In genomic region chr10:71708301-71708703, GRCh38 we compare ENCODE assay signal across 8 cellular contexts. TPM values are rescaled to one million over a fixed set of nuclear protein-coding genes. Genes with fewer than 3 reads are reported as not detected.
DNase-seq lines count a peak whose midpoint lies in the region; ATAC-seq and TF ChIP-seq lines count a peak whose summit lies in the region.

No MANE protein-coding gene starts in this region.

- no peaks in the 10 kb centered on the region for H3K36me3 ChIP-seq in naive thymus-derived CD4-positive, alpha-beta T cell (ENCODE audit: control insufficient read depth in 2 of 3, insufficient read depth in 3 of 3, low read length in 3 of 3)
- H3K36me3 ChIP-seq in thyroid gland: no peaks in the 10 kb centered on the region

- H3K9me3 ChIP-seq in naive thymus-derived CD4-positive, alpha-beta T cell (ENCODE audit: control insufficient read depth in 2 of 3, low read length in 3 of 3): no peaks in the 10 kb centered on the region
- H3K9me3 ChIP-seq in thyroid gland: no peaks in the 10 kb centered on the region

- intact Hi-C loops in naive thymus-derived CD4-positive, alpha-beta T cell (cut with micrococcal nuclease): loop anchor here (1.0 kb wide), 5 partner anchors 65 to 394 kb away; partner anchors contain the start of genes SLC29A3 (in 2 of the 2) and VSIR (in 1 of the 2)
- intact Hi-C loops in thyroid gland (cut with DNase I): loop anchor here (5.0 kb wide), 2 partner anchors 326 to 391 kb away; partner anchors contain the start of gene SLC29A3

- no peak overlapping the region for H3K4me3 ChIP-seq in naive thymus-derived CD4-positive, alpha-beta T cell (ENCODE audit: low read length)
- no peak overlapping the region for H3K4me3 ChIP-seq in thyroid gland (replicated peaks in 1 of 3)

- H3K36me3 Mint-ChIP-seq in naive thymus-derived CD4-positive, alpha-beta T cell: no peaks in the 10 kb centered on the region

- H3K9me3 Mint-ChIP-seq in naive thymus-derived CD4-positive, alpha-beta T cell: peaks cover 0 to 2% (median 0%) of the 10 kb centered on the region in 11 donors

- WGBS in thyroid gland, 2 donors: 17% methylated on average over 7 to 9 of the region's 10 CpGs

- H3K27ac ChIP-seq in naive thymus-derived CD4-positive, alpha-beta T cell (ENCODE audit: low read depth, low read length): no peak overlapping the region
- H3K27ac ChIP-seq in thyroid gland: no peak overlapping the region

- peak; percentile 48 to 92 (median 74) for TF ChIP-seq CTCF in thyroid gland (IDR thresholded peaks at IDR 0.05)

- peak; percentile 82 for ATAC-seq in naive thymus-derived CD4-positive, alpha-beta T cell

- POLR2A ChIA-PET in naive thymus-derived CD4-positive, alpha-beta T cell (lab: Charles Lee): interaction anchor here (0.5 to 4.7 kb wide), 12 partner anchors 9 to 389 kb away, joined by 3 to 36 read pairs (median 6); partner anchors contain the start of genes SLC29A3 and VSIR

- CTCF ChIA-PET in naive thymus-derived CD4-positive, alpha-beta T cell (lab: Charles Lee): interaction anchor here (0.7 to 5.1 kb wide), 37 partner anchors 9 to 539 kb away, joined by 3 to 38 read pairs (median 4); partner anchors contain the start of genes C10orf105, CDH23 and VSIR

- peak; percentile 2 for DNase-seq in DMS79 treated with DMSO at 0.1 percent for 48 hours (lab: John Stamatoyannopoulos, UW)
- no peak for DNase-seq in DMS79 (lab: John Stamatoyannopoulos, UW)
- DNase-seq in NCI-H2227 (lab: John Stamatoyannopoulos, UW; ENCODE audit: unreplicated experiment): peak; percentile 72
- DNase-seq in activated T-cell treated with anti-CD3 and anti-CD28 coated beads for 48 hours (ENCODE audit: low read depth): peak; percentile 67
- peak; percentile 56 to 73 for DNase-seq in erythroblast (lab: John Stamatoyannopoulos, UW)
- DNase-seq in naive thymus-derived CD4-positive, alpha-beta T cell: peak; percentile 48 to 75 (median 59)
- peak; percentile 48 to 52 for DNase-seq in thyroid gland
- DNase-seq in NCI-H510A treated with DMSO at 0.1 percent for 48 hours (lab: John Stamatoyannopoulos, UW): no peak

- H3K4me1 Mint-ChIP-seq in naive thymus-derived CD4-positive, alpha-beta T cell: peaks cover 21 to 61% (median 47%) of the 10 kb centered on the region in 7 donors

- TF ChIP-seq POLR2A in erythroblast (IDR thresholded peaks at IDR 0.05; ENCODE audit: low read length) (no peak), thyroid gland (IDR thresholded peaks at IDR 0.05) (no peak)

- H3K27me3 ChIP-seq in naive thymus-derived CD4-positive, alpha-beta T cell (ENCODE audit: control insufficient read depth in 2 of 2, insufficient read depth in 2 of 2, low read length in 2 of 2): no peaks in the 10 kb centered on the region
- no peaks in the 10 kb centered on the region for H3K27me3 ChIP-seq in thyroid gland

- H3K4me1 ChIP-seq in naive thymus-derived CD4-positive, alpha-beta T cell (ENCODE audit: control insufficient read depth in 2 of 2, insufficient read depth in 2 of 2, low read length in 2 of 2): peaks cover 23 to 27% of the 10 kb centered on the region in 2 donors
- H3K4me1 ChIP-seq in thyroid gland: peaks cover 3 to 8% of the 10 kb centered on the region in 2 donors

- H3K27me3 Mint-ChIP-seq in naive thymus-derived CD4-positive, alpha-beta T cell: no peaks in the 10 kb centered on the region

- peak overlapping the region in 2 of 9 donors; percentile 13 to 79 for H3K27ac Mint-ChIP-seq in naive thymus-derived CD4-positive, alpha-beta T cell

- peak overlapping the region in 1 of 10 donors; percentile 27 for H3K4me3 Mint-ChIP-seq in naive thymus-derived CD4-positive, alpha-beta T cell

RNA-seq across cellular contexts. Expression of gene C10orf105, which starts 11.3 kb away (rescaled TPM):
- 1 to 10 TPM in 1 of 5 experiments, under 1 TPM in 4; 0.13 to 1.0 (median 0.19) TPM for total RNA-seq in naive thymus-derived CD4-positive, alpha-beta T cell
- polyA plus RNA-seq in naive thymus-derived CD4-positive, alpha-beta T cell: not detected
- not detected for total RNA-seq in thyroid gland

Comparison
In these comparisons a context has a peak if more than half of its experiments do, and no peak if none do; other contexts are left out.
1. DNase-seq: peak in DMS79 treated with DMSO at 0.1 percent for 48 hours (single experiment), NCI-H2227 (single experiment), activated T-cell treated with anti-CD3 and anti-CD28 coated beads for 48 hours (single experiment), erythroblast (2 of 2), naive thymus-derived CD4-positive, alpha-beta T cell (9 of 9) and thyroid gland (2 of 2); none in DMS79 (single experiment) and NCI-H510A treated with DMSO at 0.1 percent for 48 hours (single experiment).